1 cellular context compared by ENCODE assay signal in the genomic region with DNA sequence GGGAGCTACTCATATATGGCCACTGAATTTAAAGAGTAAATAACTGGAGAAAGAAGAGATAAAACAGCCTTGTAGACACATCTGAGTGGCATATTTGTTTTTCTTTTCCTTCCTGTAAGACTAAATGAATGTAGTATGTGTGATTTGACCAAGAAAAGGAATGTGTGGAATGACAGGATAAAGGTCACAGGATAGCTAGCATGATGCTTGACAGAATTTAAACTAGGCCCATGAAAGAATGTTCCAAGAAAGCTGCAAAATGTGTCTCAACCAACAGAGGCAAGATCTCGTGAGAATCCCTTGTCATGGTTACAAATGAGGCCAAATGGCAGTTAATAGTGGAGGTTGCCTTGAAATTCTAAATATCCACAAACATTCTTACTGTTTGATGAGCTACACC.
TF ChIP-seq lines count a peak whose summit lies in the region.

No MANE protein-coding gene starts in this region.

TF ChIP-seq in GM23338, 12 proteins besides CTCF, POLR2A, EP300 and RAD21 (continued from another document):
- TF ChIP-seq, protein P1, sequence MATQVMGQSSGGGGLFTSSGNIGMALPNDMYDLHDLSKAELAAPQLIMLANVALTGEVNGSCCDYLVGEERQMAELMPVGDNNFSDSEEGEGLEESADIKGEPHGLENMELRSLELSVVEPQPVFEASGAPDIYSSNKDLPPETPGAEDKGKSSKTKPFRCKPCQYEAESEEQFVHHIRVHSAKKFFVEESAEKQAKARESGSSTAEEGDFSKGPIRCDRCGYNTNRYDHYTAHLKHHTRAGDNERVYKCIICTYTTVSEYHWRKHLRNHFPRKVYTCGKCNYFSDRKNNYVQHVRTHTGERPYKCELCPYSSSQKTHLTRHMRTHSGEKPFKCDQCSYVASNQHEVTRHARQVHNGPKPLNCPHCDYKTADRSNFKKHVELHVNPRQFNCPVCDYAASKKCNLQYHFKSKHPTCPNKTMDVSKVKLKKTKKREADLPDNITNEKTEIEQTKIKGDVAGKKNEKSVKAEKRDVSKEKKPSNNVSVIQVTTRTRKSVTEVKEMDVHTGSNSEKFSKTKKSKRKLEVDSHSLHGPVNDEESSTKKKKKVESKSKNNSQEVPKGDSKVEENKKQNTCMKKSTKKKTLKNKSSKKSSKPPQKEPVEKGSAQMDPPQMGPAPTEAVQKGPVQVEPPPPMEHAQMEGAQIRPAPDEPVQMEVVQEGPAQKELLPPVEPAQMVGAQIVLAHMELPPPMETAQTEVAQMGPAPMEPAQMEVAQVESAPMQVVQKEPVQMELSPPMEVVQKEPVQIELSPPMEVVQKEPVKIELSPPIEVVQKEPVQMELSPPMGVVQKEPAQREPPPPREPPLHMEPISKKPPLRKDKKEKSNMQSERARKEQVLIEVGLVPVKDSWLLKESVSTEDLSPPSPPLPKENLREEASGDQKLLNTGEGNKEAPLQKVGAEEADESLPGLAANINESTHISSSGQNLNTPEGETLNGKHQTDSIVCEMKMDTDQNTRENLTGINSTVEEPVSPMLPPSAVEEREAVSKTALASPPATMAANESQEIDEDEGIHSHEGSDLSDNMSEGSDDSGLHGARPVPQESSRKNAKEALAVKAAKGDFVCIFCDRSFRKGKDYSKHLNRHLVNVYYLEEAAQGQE (IDR thresholded peaks at IDR 0.05; ENCODE audit: unreplicated experiment): no peak
- TF ChIP-seq ZNF331 (CRISPR knock-in tag; IDR thresholded peaks at IDR 0.05; ENCODE audit: low read depth) (no peak), EZH2 (IDR thresholded peaks at IDR 0.05; ENCODE audit: low read depth, unreplicated experiment) (no peak), ZNF114 (CRISPR knock-in tag; IDR thresholded peaks at IDR 0.05) (no peak), JUNB (IDR thresholded peaks at IDR 0.05; ENCODE audit: unreplicated experiment) (no peak), NANOG (IDR thresholded peaks at IDR 0.05; ENCODE audit: borderline replicate concordance) (no peak), CREB1 (CRISPR knock-in tag; IDR thresholded peaks at IDR 0.05; ENCODE audit: low read depth) (no peak), STAT1 (IDR thresholded peaks at IDR 0.05; ENCODE audit: unreplicated experiment) (no peak)
- TF ChIP-seq, protein P2, sequence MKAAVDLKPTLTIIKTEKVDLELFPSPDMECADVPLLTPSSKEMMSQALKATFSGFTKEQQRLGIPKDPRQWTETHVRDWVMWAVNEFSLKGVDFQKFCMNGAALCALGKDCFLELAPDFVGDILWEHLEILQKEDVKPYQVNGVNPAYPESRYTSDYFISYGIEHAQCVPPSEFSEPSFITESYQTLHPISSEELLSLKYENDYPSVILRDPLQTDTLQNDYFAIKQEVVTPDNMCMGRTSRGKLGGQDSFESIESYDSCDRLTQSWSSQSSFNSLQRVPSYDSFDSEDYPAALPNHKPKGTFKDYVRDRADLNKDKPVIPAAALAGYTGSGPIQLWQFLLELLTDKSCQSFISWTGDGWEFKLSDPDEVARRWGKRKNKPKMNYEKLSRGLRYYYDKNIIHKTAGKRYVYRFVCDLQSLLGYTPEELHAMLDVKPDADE (IDR thresholded peaks at IDR 0.05): no peak
- TF ChIP-seq, protein P3, sequence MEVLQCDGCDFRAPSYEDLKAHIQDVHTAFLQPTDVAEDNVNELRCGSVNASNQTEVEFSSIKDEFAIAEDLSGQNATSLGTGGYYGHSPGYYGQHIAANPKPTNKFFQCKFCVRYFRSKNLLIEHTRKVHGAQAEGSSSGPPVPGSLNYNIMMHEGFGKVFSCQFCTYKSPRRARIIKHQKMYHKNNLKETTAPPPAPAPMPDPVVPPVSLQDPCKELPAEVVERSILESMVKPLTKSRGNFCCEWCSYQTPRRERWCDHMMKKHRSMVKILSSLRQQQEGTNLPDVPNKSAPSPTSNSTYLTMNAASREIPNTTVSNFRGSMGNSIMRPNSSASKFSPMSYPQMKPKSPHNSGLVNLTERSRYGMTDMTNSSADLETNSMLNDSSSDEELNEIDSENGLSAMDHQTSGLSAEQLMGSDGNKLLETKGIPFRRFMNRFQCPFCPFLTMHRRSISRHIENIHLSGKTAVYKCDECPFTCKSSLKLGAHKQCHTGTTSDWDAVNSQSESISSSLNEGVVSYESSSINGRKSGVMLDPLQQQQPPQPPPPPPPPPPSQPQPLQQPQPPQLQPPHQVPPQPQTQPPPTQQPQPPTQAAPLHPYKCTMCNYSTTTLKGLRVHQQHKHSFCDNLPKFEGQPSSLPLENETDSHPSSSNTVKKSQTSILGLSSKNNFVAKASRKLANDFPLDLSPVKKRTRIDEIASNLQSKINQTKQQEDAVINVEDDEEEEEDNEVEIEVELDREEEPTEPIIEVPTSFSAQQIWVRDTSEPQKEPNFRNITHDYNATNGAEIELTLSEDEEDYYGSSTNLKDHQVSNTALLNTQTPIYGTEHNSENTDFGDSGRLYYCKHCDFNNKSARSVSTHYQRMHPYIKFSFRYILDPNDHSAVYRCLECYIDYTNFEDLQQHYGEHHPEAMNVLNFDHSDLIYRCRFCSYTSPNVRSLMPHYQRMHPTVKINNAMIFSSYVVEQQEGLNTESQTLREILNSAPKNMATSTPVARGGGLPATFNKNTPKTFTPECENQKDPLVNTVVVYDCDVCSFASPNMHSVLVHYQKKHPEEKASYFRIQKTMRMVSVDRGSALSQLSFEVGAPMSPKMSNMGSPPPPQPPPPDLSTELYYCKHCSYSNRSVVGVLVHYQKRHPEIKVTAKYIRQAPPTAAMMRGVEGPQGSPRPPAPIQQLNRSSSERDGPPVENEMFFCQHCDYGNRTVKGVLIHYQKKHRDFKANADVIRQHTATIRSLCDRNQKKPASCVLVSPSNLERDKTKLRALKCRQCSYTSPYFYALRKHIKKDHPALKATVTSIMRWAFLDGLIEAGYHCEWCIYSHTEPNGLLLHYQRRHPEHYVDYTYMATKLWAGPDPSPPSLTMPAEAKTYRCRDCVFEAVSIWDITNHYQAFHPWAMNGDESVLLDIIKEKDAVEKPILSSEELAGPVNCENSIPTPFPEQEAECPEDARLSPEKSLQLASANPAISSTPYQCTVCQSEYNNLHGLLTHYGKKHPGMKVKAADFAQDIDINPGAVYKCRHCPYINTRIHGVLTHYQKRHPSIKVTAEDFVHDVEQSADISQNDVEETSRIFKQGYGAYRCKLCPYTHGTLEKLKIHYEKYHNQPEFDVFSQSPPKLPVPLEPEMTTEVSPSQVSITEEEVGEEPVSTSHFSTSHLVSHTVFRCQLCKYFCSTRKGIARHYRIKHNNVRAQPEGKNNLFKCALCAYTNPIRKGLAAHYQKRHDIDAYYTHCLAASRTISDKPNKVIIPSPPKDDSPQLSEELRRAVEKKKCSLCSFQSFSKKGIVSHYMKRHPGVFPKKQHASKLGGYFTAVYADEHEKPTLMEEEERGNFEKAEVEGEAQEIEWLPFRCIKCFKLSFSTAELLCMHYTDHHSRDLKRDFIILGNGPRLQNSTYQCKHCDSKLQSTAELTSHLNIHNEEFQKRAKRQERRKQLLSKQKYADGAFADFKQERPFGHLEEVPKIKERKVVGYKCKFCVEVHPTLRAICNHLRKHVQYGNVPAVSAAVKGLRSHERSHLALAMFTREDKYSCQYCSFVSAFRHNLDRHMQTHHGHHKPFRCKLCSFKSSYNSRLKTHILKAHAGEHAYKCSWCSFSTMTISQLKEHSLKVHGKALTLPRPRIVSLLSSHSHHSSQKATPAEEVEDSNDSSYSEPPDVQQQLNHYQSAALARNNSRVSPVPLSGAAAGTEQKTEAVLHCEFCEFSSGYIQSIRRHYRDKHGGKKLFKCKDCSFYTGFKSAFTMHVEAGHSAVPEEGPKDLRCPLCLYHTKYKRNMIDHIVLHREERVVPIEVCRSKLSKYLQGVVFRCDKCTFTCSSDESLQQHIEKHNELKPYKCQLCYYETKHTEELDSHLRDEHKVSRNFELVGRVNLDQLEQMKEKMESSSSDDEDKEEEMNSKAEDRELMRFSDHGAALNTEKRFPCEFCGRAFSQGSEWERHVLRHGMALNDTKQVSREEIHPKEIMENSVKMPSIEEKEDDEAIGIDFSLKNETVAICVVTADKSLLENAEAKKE (CRISPR knock-in tag; IDR thresholded peaks at IDR 0.05): no peak
